ENCODE assay signal across 8 cellular contexts in the genomic region with DNA sequence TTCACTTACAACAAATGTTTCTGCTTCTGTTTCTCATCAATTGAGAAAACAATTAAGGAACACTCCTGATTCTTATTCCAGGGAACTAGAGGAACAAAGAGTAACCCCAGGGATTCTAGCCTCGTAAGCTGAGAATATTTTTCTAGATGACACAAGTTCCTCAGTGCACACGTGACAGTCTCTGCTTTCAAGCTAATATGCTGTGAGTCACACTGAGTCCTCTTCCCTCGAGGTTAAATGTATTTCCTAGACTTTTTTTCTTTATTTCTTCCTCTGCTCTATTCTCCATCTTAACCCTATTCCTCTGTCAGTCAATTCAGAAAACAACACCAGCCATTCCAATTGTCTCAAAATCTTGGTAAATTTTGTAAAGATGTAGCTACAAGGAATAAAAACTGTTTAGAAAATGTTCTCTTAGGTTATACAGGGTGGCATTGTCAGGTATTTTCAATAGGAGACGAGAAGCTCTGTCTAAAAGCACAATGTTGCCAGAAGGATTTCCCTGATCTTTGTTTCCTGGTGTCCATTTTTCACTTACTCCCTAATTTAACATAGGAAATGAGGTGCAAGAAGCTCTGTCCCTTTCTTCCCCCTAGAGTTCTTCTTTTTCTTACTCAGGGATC. TPM values are rescaled to one million over a fixed set of nuclear protein-coding genes. Genes with fewer than 3 reads are reported as not detected.
DNase-seq lines count a peak whose midpoint lies in the region; ATAC-seq, FAIRE-seq and TF ChIP-seq lines count a peak whose summit lies in the region.

No MANE protein-coding gene starts in this region.

- H3K4me3 ChIP-seq in A549 (0 out of 3 replicates have a peak overlapping the region, but pooled peaks have one; percentile 4), adrenal gland (peak overlapping the region in 1 of 4 donors; percentile 11)

- peaks cover 45% of the 10 kb centered on the region for H3K4me1 ChIP-seq in A549
- H3K4me1 ChIP-seq in adrenal gland (replicated peaks in 1 of 2), result peaks cover 0 to 14% of the 10 kb centered on the region in 2 donors

- peak overlapping the region; percentile 66 for H3K4me2 ChIP-seq in A549

- WGBS in A549 (ENCODE audit: missing lambda C conversion rate), result 5% methylated on average over 4 of the region's 4 CpGs
- WGBS in adrenal gland, 4 donors, result 12 to 17% (median 14%) methylated on average over 4 of the region's 4 CpGs

- ATAC-seq in A549 (peak; percentile 88 to 91), GM21526 (IDR thresholded peaks at IDR 0.05; ENCODE audit: low FRiP score, unreplicated experiment) (no peak)

- peak; percentile 73 for FAIRE-seq in A549 (lab: Jason Lieb, UNC)
- FAIRE-seq in HTR-8/SVneo (lab: Jason Lieb, UNC), result no peak
- FAIRE-seq in frontal cortex (lab: Jason Lieb, UNC), result no peak

- TF ChIP-seq POLR2A in A549 (IDR thresholded peaks at IDR 0.05; ENCODE audit: low read length), result no peak
- TF ChIP-seq POLR2A in adrenal gland (IDR thresholded peaks at IDR 0.05), result no peak

- DNase-seq in A549 (ENCODE audit: low read depth in 1 of 2, low spot score in 1 of 2) (peak; percentile 33 to 76), HTR-8/SVneo (ENCODE audit: insufficient read length, low spot score) (peak; percentile 63), adrenal gland (peak; percentile 22 to 57 (median 47)), kidney glomerular epithelial cell (lab: John Stamatoyannopoulos, UW) (peak; percentile 80), frontal cortex (ENCODE audit: low spot score in 2 of 2) (no peak), NCI-H446 (lab: John Stamatoyannopoulos, UW) (no peak)
- DNase-seq in activated naive CD4-positive, alpha-beta T cell treated with anti-CD3 and anti-CD28 coated beads, Interleukin-2, amount 50 U/mL, for 16 hours, result no peak

- TF ChIP-seq EP300 in A549 (IDR thresholded peaks at IDR 0.05), result no peak

- H3K27me3 ChIP-seq in adrenal gland, result no peaks in the 10 kb centered on the region

- peak overlapping the region; percentile 68 to 84 for H3K27ac ChIP-seq in A549
- H3K27ac ChIP-seq in adrenal gland, result peak overlapping the region in 4 of 5 donors; percentile 1 to 55 (median 50)

- H3K9me3 ChIP-seq in A549, result peaks cover 25% of the 10 kb centered on the region
- peaks cover 0 to 5% (median 0%) of the 10 kb centered on the region in 3 donors for H3K9me3 ChIP-seq in adrenal gland (replicated peaks in 1 of 3)

- POLR2A ChIA-PET in A549 (lab: Yijun Ruan, JAX), result no interaction called here

- intact Hi-C loops in adrenal gland (cut with DNase I), result no loop called here

- no peak for TF ChIP-seq RAD21 in A549 (conservative IDR thresholded peaks at IDR 0.05 in 1 of 2, IDR thresholded peaks at IDR 0.05 in 1 of 2)

- H3K36me3 ChIP-seq in adrenal gland (replicated peaks in 1 of 2), result no peaks in the 10 kb centered on the region

- TF ChIP-seq CTCF in A549 (IDR thresholded peaks at IDR 0.05) (no peak), adrenal gland (IDR thresholded peaks at IDR 0.05) (no peak)

- CTCF ChIA-PET in A549 (lab: Yijun Ruan, JAX), result interaction anchor here (1.2 to 4.5 kb wide), 2 partner anchors 73 to 77 kb away, joined by 3 to 23 read pairs; no protein-coding TSS in a partner anchor

TF ChIP-seq in A549, 52 proteins besides CTCF, POLR2A, EP300 and RAD21:
- TF ChIP-seq RCOR1 (IDR thresholded peaks at IDR 0.05; ENCODE audit: low read depth, low read length) (no peak), EHMT2 (IDR thresholded peaks at IDR 0.05; ENCODE audit: low read depth) (no peak), BHLHE40 (IDR thresholded peaks at IDR 0.05; ENCODE audit: low read depth, low read length) (no peak), RARB (CRISPR knock-in tag; IDR thresholded peaks at IDR 0.05) (no peak), JUNB (IDR thresholded peaks at IDR 0.05) (peak; percentile 61), SREBF2 (IDR thresholded peaks at IDR 0.05) (no peak), NR3C1 (IDR thresholded peaks at IDR 0.05) (no peak), ZNF302 (CRISPR knock-in tag; IDR thresholded peaks at IDR 0.05) (no peak), FOSL2 (IDR thresholded peaks at IDR 0.05) (0 out of 2 replicates have a peak, but pooled peaks have one; percentile 47), FOSL2 (CRISPR knock-in tag; IDR thresholded peaks at IDR 0.05) (peak; percentile 68), POLR2AphosphoS2 (conservative IDR thresholded peaks at IDR 0.05; ENCODE audit: low read length) (no peak), CHD4 (IDR thresholded peaks at IDR 0.05; ENCODE audit: borderline replicate concordance) (no peak; the same call in 1 of the 2 replicates), FOSB (CRISPR knock-in tag; IDR thresholded peaks at IDR 0.05) (no peak), MAZ (IDR thresholded peaks at IDR 0.05; ENCODE audit: borderline replicate concordance, low read depth, low read length) (no peak), ZFP36 (IDR thresholded peaks at IDR 0.05; ENCODE audit: borderline replicate concordance, partially characterized antibody) (no peak)
- TF ChIP-seq, protein P1, sequence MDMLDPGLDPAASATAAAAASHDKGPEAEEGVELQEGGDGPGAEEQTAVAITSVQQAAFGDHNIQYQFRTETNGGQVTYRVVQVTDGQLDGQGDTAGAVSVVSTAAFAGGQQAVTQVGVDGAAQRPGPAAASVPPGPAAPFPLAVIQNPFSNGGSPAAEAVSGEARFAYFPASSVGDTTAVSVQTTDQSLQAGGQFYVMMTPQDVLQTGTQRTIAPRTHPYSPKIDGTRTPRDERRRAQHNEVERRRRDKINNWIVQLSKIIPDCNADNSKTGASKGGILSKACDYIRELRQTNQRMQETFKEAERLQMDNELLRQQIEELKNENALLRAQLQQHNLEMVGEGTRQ (IDR thresholded peaks at IDR 0.05), result peak; percentile 87
- TF ChIP-seq, protein P2, sequence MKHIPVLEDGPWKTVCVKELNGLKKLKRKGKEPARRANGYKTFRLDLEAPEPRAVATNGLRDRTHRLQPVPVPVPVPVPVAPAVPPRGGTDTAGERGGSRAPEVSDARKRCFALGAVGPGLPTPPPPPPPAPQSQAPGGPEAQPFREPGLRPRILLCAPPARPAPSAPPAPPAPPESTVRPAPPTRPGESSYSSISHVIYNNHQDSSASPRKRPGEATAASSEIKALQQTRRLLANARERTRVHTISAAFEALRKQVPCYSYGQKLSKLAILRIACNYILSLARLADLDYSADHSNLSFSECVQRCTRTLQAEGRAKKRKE (CRISPR knock-in tag; IDR thresholded peaks at IDR 0.05; ENCODE audit: low read depth), result no peak
- TF ChIP-seq, protein P3, sequence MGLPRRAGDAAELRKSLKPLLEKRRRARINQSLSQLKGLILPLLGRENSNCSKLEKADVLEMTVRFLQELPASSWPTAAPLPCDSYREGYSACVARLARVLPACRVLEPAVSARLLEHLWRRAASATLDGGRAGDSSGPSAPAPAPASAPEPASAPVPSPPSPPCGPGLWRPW (IDR thresholded peaks at IDR 0.05), result no peak
- TF ChIP-seq, protein P4, sequence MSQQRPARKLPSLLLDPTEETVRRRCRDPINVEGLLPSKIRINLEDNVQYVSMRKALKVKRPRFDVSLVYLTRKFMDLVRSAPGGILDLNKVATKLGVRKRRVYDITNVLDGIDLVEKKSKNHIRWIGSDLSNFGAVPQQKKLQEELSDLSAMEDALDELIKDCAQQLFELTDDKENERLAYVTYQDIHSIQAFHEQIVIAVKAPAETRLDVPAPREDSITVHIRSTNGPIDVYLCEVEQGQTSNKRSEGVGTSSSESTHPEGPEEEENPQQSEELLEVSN (IDR thresholded peaks at IDR 0.05; ENCODE audit: borderline replicate concordance, low read depth), result 0 out of 2 replicates have a peak, but pooled peaks have one; percentile 30
- TF ChIP-seq, protein P5, sequence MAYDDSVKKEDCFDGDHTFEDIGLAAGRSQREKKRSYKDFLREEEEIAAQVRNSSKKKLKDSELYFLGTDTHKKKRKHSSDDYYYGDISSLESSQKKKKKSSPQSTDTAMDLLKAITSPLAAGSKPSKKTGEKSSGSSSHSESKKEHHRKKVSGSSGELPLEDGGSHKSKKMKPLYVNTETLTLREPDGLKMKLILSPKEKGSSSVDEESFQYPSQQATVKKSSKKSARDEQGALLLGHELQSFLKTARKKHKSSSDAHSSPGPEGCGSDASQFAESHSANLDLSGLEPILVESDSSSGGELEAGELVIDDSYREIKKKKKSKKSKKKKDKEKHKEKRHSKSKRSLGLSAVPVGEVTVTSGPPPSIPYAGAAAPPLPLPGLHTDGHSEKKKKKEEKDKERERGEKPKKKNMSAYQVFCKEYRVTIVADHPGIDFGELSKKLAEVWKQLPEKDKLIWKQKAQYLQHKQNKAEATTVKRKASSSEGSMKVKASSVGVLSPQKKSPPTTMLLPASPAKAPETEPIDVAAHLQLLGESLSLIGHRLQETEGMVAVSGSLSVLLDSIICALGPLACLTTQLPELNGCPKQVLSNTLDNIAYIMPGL (CRISPR knock-in tag; IDR thresholded peaks at IDR 0.05; ENCODE audit: borderline replicate concordance), result no peak
- TF ChIP-seq, protein P6, sequence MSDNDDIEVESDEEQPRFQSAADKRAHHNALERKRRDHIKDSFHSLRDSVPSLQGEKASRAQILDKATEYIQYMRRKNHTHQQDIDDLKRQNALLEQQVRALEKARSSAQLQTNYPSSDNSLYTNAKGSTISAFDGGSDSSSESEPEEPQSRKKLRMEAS (IDR thresholded peaks at IDR 0.05), result peak; percentile 72

RNA-seq across cellular contexts. Expression of a gene that starts 5.8 kb away (rescaled TPM):
- polyA plus RNA-seq in A549 (2011; rRNA removed) (37.7 and 50.1 TPM in 2 replicates), A549 (2017; fragmentation: RNase III; extraction: RNeasy Plus Mini Kit Qiagen cat#74134 plus additional on column Dnase treatment) (24.1 to 25.1 TPM (median 24.6 TPM) in 3 replicates), adrenal gland (10 to 100 TPM in 1 of 3 donors, 1 to 10 TPM in 2; 3.6 to 23.5 (median 4.8) TPM)
- 11.0 and 11.2 TPM in 2 replicates for polyA plus RNA-seq in A549 (2012; cell fraction: cytosol; rRNA removed)
- polyA plus RNA-seq in A549 (2012; cell fraction: nucleus; rRNA removed), result 7.5 and 9.6 TPM in 2 replicates
- polyA minus RNA-seq in A549 (2011; rRNA and poly(A)+ RNA removed), result 5.9 and 6.3 TPM in 2 replicates
- total RNA-seq in adrenal gland (100 to 1,000 TPM in 1 of 8 donors, 10 to 100 TPM in 7; 16.7 to 217 (median 18.2) TPM), frontal cortex (33.4 TPM)

Comparison
In these comparisons a context has a peak if more than half of its experiments do, and no peak if none do; other contexts are left out.
1. DNase-seq: peak in A549 (2 of 2), HTR-8/SVneo (single experiment), adrenal gland (7 of 7) and kidney glomerular epithelial cell (single experiment); none in frontal cortex (0 of 2), NCI-H446 (0 of 2) and activated naive CD4-positive, alpha-beta T cell treated with anti-CD3 and anti-CD28 coated beads, Interleukin-2, amount 50 U/mL, for 16 hours (single experiment).